ENCODE assay signal across 28 cellular contexts in genomic region chr11:126837581-126837980, GRCh38.
"Had no signal": no experiment of that assay in that cellular context is flagged by ENCODE, and none has a peak within 500 bp of the region (broad histone marks: within the 10 kb centered on the region; RNA-seq: fewer than 3 reads in every experiment).

No MANE protein-coding gene starts in this region.

- H3K27me3 ChIP-seq: neural progenitor cell, ovary, right lobe of liver, sigmoid colon, stomach, thyroid gland, upper lobe of right lung, uterus had no signal

- ATAC-seq: naive thymus-derived CD8-positive, alpha-beta T cell; natural killer cell treated with Interleukin-12 subunit alpha and Interleukin-12 subunit beta and Interleukin-15 and Interleukin-18, amount 100 ng/mL, for 72 hours; right cardiac atrium; right lobe of liver; stimulated activated effector memory CD8-positive, alpha-beta T cell treated with anti-CD3 and anti-CD28 coated beads, Interleukin-12 subunit alpha, Interleukin-12 subunit beta, amount 100 ng/mL, for 72 hours; stimulated activated naive B cell treated with anti-CD40 and anti-IgM and Interleukin-4, amounts not matched to agents 10 μg/mL and 1 μg/mL and 100 μg/mL, for 72 hours; upper lobe of right lung had no signal

- H3K4me3 Mint-ChIP-seq: naive B cell; naive thymus-derived CD8-positive, alpha-beta T cell; natural killer cell treated with Interleukin-12 subunit alpha and Interleukin-12 subunit beta and Interleukin-15 and Interleukin-18, amount 100 ng/mL, for 72 hours; neural progenitor cell; stimulated activated effector memory CD8-positive, alpha-beta T cell treated with anti-CD3 and anti-CD28 coated beads, Interleukin-12 subunit alpha, Interleukin-12 subunit beta, amount 100 ng/mL, for 72 hours; stimulated activated naive B cell treated with anti-CD40 and anti-IgM and Interleukin-4, amounts not matched to agents 10 μg/mL and 1 μg/mL and 100 μg/mL, for 72 hours; stimulated activated naive CD8-positive, alpha-beta T cell treated with anti-CD3 and anti-CD28 coated beads, Interleukin-15, Interleukin-2, amounts not matched to agents 100 ng/mL and 50 ng/mL, for 24 hours; type B pancreatic cell had no signal

- H3K9ac ChIP-seq: neural progenitor cell, parathyroid adenoma had no signal

- H3K4me3 ChIP-seq: neural progenitor cell, ovary, prostate gland, right lobe of liver, sigmoid colon, stomach, thoracic aorta, thyroid gland, transverse colon, upper lobe of right lung, uterus had no signal

- DNase-seq: naive B cell; naive thymus-derived CD8-positive, alpha-beta T cell; occipital lobe; ovary; retina; right cardiac atrium; right lobe of liver; sigmoid colon; small intestine; stimulated activated CD4-positive, alpha-beta T cell treated with anti-CD3 and anti-CD28 coated beads, Interleukin-15, amount 100 ng/mL, for 24 hours; stimulated activated CD4-positive, alpha-beta T cell treated with anti-CD3 and anti-CD28 coated beads, Interleukin-2, amount 100 ng/mL, for 24 hours; stimulated activated CD4-positive, alpha-beta T cell treated with anti-CD3 and anti-CD28 coated beads, Interleukin-2, amount 100 ng/mL, for 48 hours; stimulated activated CD4-positive, alpha-beta T cell treated with anti-CD3 and anti-CD28 coated beads, Interleukin-4, amount 100 ng/mL, for 24 hours; stimulated activated naive B cell treated with anti-CD40 and anti-IgM and Interleukin-4, amounts not matched to agents 10 μg/mL and 1 μg/mL and 100 μg/mL, for 72 hours; stimulated activated naive CD4-positive, alpha-beta T cell treated with Interleukin-2 at 50 U/mL for 16 hours; stomach; thyroid gland; transverse colon; upper lobe of right lung; uterus had no signal

- H3K9me3 Mint-ChIP-seq: natural killer cell treated with Interleukin-12 subunit alpha and Interleukin-12 subunit beta and Interleukin-15 and Interleukin-18, amount 100 ng/mL, for 72 hours; neural progenitor cell; stimulated activated effector memory CD8-positive, alpha-beta T cell treated with anti-CD3 and anti-CD28 coated beads, Interleukin-12 subunit alpha, Interleukin-12 subunit beta, amount 100 ng/mL, for 72 hours; stimulated activated naive CD8-positive, alpha-beta T cell treated with anti-CD3 and anti-CD28 coated beads, Interleukin-15, Interleukin-2, amounts not matched to agents 100 ng/mL and 50 ng/mL, for 24 hours had no signal

- H3K36me3 Mint-ChIP-seq: naive B cell; naive thymus-derived CD8-positive, alpha-beta T cell; natural killer cell treated with Interleukin-12 subunit alpha and Interleukin-12 subunit beta and Interleukin-15 and Interleukin-18, amount 100 ng/mL, for 72 hours; neural progenitor cell; stimulated activated effector memory CD8-positive, alpha-beta T cell treated with anti-CD3 and anti-CD28 coated beads, Interleukin-12 subunit alpha, Interleukin-12 subunit beta, amount 100 ng/mL, for 72 hours; stimulated activated naive B cell treated with anti-CD40 and anti-IgM and Interleukin-4, amounts not matched to agents 10 μg/mL and 1 μg/mL and 100 μg/mL, for 72 hours; type B pancreatic cell had no signal

- H3K36me3 ChIP-seq: neural progenitor cell, ovary, prostate gland, right lobe of liver, sigmoid colon, stomach, thoracic aorta, thyroid gland, transverse colon, upper lobe of right lung, uterus had no signal

- H3K27ac Mint-ChIP-seq: naive B cell; naive thymus-derived CD8-positive, alpha-beta T cell; natural killer cell treated with Interleukin-12 subunit alpha and Interleukin-12 subunit beta and Interleukin-15 and Interleukin-18, amount 100 ng/mL, for 72 hours; neural progenitor cell; stimulated activated effector memory CD8-positive, alpha-beta T cell treated with anti-CD3 and anti-CD28 coated beads, Interleukin-12 subunit alpha, Interleukin-12 subunit beta, amount 100 ng/mL, for 72 hours; stimulated activated naive B cell treated with anti-CD40 and anti-IgM and Interleukin-4, amounts not matched to agents 10 μg/mL and 1 μg/mL and 100 μg/mL, for 72 hours; stimulated activated naive CD8-positive, alpha-beta T cell treated with anti-CD3 and anti-CD28 coated beads, Interleukin-15, Interleukin-2, amounts not matched to agents 100 ng/mL and 50 ng/mL, for 24 hours; type B pancreatic cell had no signal

- H3K27ac ChIP-seq: neural progenitor cell, ovary, parathyroid adenoma, prostate gland, right lobe of liver, sigmoid colon, stomach, thoracic aorta, thyroid gland, transverse colon, upper lobe of right lung, uterus had no signal

- H3K4me1 Mint-ChIP-seq: naive B cell; naive thymus-derived CD8-positive, alpha-beta T cell; stimulated activated effector memory CD8-positive, alpha-beta T cell treated with anti-CD3 and anti-CD28 coated beads, Interleukin-12 subunit alpha, Interleukin-12 subunit beta, amount 100 ng/mL, for 72 hours; stimulated activated naive B cell treated with anti-CD40 and anti-IgM and Interleukin-4, amounts not matched to agents 10 μg/mL and 1 μg/mL and 100 μg/mL, for 72 hours had no signal

- H3K9me3 ChIP-seq: ovary, prostate gland, right lobe of liver, sigmoid colon, stomach, thoracic aorta, thyroid gland, transverse colon, upper lobe of right lung, uterus had no signal

- H3K27me3 Mint-ChIP-seq: stimulated activated naive B cell treated with anti-CD40 and anti-IgM and Interleukin-4, amounts not matched to agents 10 μg/mL and 1 μg/mL and 100 μg/mL, for 72 hours; stimulated activated naive CD8-positive, alpha-beta T cell treated with anti-CD3 and anti-CD28 coated beads, Interleukin-15, Interleukin-2, amounts not matched to agents 100 ng/mL and 50 ng/mL, for 24 hours; type B pancreatic cell had no signal

- H3K4me1 ChIP-seq: neural progenitor cell, parathyroid adenoma, prostate gland, right lobe of liver, sigmoid colon, thyroid gland, transverse colon, upper lobe of right lung, uterus had no signal
